ENCODE assay signal across 9 cellular contexts in genomic region chr11:34492806-34493414, GRCh38. TPM values are rescaled to one million over a fixed set of nuclear protein-coding genes. Genes with fewer than 3 reads are reported as not detected.
DNase-seq lines count a peak whose midpoint lies in the region; ATAC-seq, FAIRE-seq and TF ChIP-seq lines count a peak whose summit lies in the region.
"Had no signal": no experiment of that assay in that cellular context is flagged by ENCODE, and none has a peak within 500 bp of the region (broad histone marks: within the 10 kb centered on the region; RNA-seq: fewer than 3 reads in every experiment).

No MANE protein-coding gene starts in this region.

- H3K4me3 ChIP-seq in Peyer's patch (no peak overlapping the region), astrocyte (ENCODE audit: insufficient read depth, low read depth, low read length) (no peak overlapping the region), iPS DF 6.9 (ENCODE audit: low read length) (no peak overlapping the region)

- H2AFZ ChIP-seq in astrocyte (ENCODE audit: low read depth, low read length) = no peak overlapping the region

- H3K4me2 ChIP-seq in astrocyte (ENCODE audit: low read length) = no peak overlapping the region

- H3K9me3 Mint-ChIP-seq in astrocyte (ENCODE audit: unreplicated experiment) = no peaks in the 10 kb centered on the region
- H3K9me3 Mint-ChIP-seq: stimulated activated effector memory CD8-positive, alpha-beta T cell treated with anti-CD3 and anti-CD28 coated beads, Interleukin-12 subunit alpha, Interleukin-12 subunit beta, amount 100 ng/mL, for 72 hours had no signal

- H3K4me1 Mint-ChIP-seq in astrocyte (ENCODE audit: low read depth, unreplicated experiment) = no peaks in the 10 kb centered on the region
- H3K4me1 Mint-ChIP-seq: stimulated activated effector memory CD8-positive, alpha-beta T cell treated with anti-CD3 and anti-CD28 coated beads, Interleukin-12 subunit alpha, Interleukin-12 subunit beta, amount 100 ng/mL, for 72 hours had no signal

- H3K27ac ChIP-seq in Peyer's patch = no peak overlapping the region
- H3K27ac ChIP-seq in astrocyte (ENCODE audit: low read depth, low read length) = no peak overlapping the region
- no peak overlapping the region for H3K27ac ChIP-seq in iPS DF 6.9 (ENCODE audit: low read length)

- ATAC-seq in GM18873 (IDR thresholded peaks at IDR 0.05; ENCODE audit: low FRiP score, unreplicated experiment) = no peak
- ATAC-seq: stimulated activated effector memory CD8-positive, alpha-beta T cell treated with anti-CD3 and anti-CD28 coated beads, Interleukin-12 subunit alpha, Interleukin-12 subunit beta, amount 100 ng/mL, for 72 hours had no signal

- H3K36me3 ChIP-seq in Peyer's patch (no peaks in the 10 kb centered on the region), astrocyte (ENCODE audit: insufficient read depth, low read length) (no peaks in the 10 kb centered on the region), iPS DF 6.9 (ENCODE audit: control insufficient read depth, insufficient read depth, low read length) (no peaks in the 10 kb centered on the region)

- peak; percentile 76 for TF ChIP-seq CTCF in LNCAP (IDR thresholded peaks at IDR 0.05)
- TF ChIP-seq CTCF in Peyer's patch (IDR thresholded peaks at IDR 0.05) = peak; percentile 28 to 77 (median 72)
- peak; percentile 85 for TF ChIP-seq CTCF in astrocyte (IDR thresholded peaks at IDR 0.05; ENCODE audit: insufficient read depth, low read depth, low read length)

- H3K27me3 Mint-ChIP-seq in astrocyte (ENCODE audit: low read depth, unreplicated experiment) = peaks cover 16% of the 10 kb centered on the region

- DNase-seq in ELF-1 (ENCODE audit: low read depth, low spot score) = peak; percentile 32
- peak in 2 of 3 donors; percentile 68 to 89 for DNase-seq in Peyer's patch
- peak; percentile 44 for DNase-seq in astrocyte (ENCODE audit: low read depth)
- DNase-seq in iPS DF 6.9 (ENCODE audit: low read depth, low spot score) = peak; percentile 54
- DNase-seq in stimulated activated CD4-positive, alpha-beta T cell treated with anti-CD3 and anti-CD28 coated beads, Interleukin-1b, Interleukin-23, amount 100 ng/mL, for 4 hours (ENCODE audit: low read depth in 2 of 2) = peak; percentile 12 to 15
- DNase-seq in T1000 (lab: John Stamatoyannopoulos, UW) = no peak

- H3K27me3 ChIP-seq in Peyer's patch = no peaks in the 10 kb centered on the region
- H3K27me3 ChIP-seq in astrocyte (ENCODE audit: insufficient read depth, low read length) = no peaks in the 10 kb centered on the region
- H3K27me3 ChIP-seq in iPS DF 6.9 (ENCODE audit: control insufficient read depth, insufficient read depth, low read length) = no peaks in the 10 kb centered on the region

- no peak for TF ChIP-seq POLR2A in Peyer's patch (IDR thresholded peaks at IDR 0.05)

- H3K4me1 ChIP-seq in Peyer's patch (no peaks in the 10 kb centered on the region), astrocyte (ENCODE audit: insufficient read depth, low read length) (no peaks in the 10 kb centered on the region), iPS DF 6.9 (ENCODE audit: control insufficient read depth, insufficient read depth, low read length) (no peaks in the 10 kb centered on the region)

- H3K4me3 Mint-ChIP-seq in astrocyte (ENCODE audit: unreplicated experiment) = no peak overlapping the region
- H3K4me3 Mint-ChIP-seq: stimulated activated effector memory CD8-positive, alpha-beta T cell treated with anti-CD3 and anti-CD28 coated beads, Interleukin-12 subunit alpha, Interleukin-12 subunit beta, amount 100 ng/mL, for 72 hours had no signal

- H4K20me1 ChIP-seq in astrocyte (ENCODE audit: insufficient read depth, low read length) = no peaks in the 10 kb centered on the region

- FAIRE-seq in astrocyte (lab: Jason Lieb, UNC) = peak; percentile 99

- H3K79me2 ChIP-seq in astrocyte (ENCODE audit: insufficient read depth, low read length) = no peaks in the 10 kb centered on the region

- no peak overlapping the region for H3K9ac ChIP-seq in astrocyte (ENCODE audit: low read length)

- no CpG with 5 or more reads among the region's 8 CpGs for WGBS in iPS DF 6.9 (ENCODE audit: insufficient coverage, insufficient read length)

- no peaks in the 10 kb centered on the region for H3K9me3 ChIP-seq in Peyer's patch
- no peaks in the 10 kb centered on the region for H3K9me3 ChIP-seq in astrocyte (ENCODE audit: insufficient read depth, low read depth, low read length)
- no peaks in the 10 kb centered on the region for H3K9me3 ChIP-seq in iPS DF 6.9 (ENCODE audit: control insufficient read depth, insufficient read depth, low read length)

- H3K27ac Mint-ChIP-seq in astrocyte (ENCODE audit: unreplicated experiment) = no peak overlapping the region
- H3K27ac Mint-ChIP-seq: stimulated activated effector memory CD8-positive, alpha-beta T cell treated with anti-CD3 and anti-CD28 coated beads, Interleukin-12 subunit alpha, Interleukin-12 subunit beta, amount 100 ng/mL, for 72 hours had no signal

- no peaks in the 10 kb centered on the region for H3K36me3 Mint-ChIP-seq in astrocyte (ENCODE audit: low read depth, unreplicated experiment)
- H3K36me3 Mint-ChIP-seq: stimulated activated effector memory CD8-positive, alpha-beta T cell treated with anti-CD3 and anti-CD28 coated beads, Interleukin-12 subunit alpha, Interleukin-12 subunit beta, amount 100 ng/mL, for 72 hours had no signal

RNA-seq across cellular contexts. Expression of gene ELF5, which starts 20.7 kb away (rescaled TPM):
- not detected for total RNA-seq in Peyer's patch
- total RNA-seq in astrocyte = not detected in 2 replicates

RNA-seq across cellular contexts. Expression of gene CAT, which starts 54.2 kb away (rescaled TPM):
- total RNA-seq in Peyer's patch (100 to 1,000 TPM in 3 of 4 donors, 10 to 100 TPM in 1; 81.0 to 271 (median 133) TPM), astrocyte (16.5 and 17.6 TPM in 2 replicates)
